ENCODE assay signal across 17 cellular contexts in genomic region chr2:71727562-71727961, GRCh38.
"Had no signal": no experiment of that assay in that cellular context is flagged by ENCODE, and none has a peak within 500 bp of the region (broad histone marks: within the 10 kb centered on the region; RNA-seq: fewer than 3 reads in every experiment).

No MANE protein-coding gene starts in this region.

- DNase-seq: activated T-cell treated with anti-CD3 and anti-CD28 coated beads, Interleukin-2, amount 50 U/mL, for 1 hour; aorta; central memory CD4-positive, alpha-beta T cell; effector memory CD8-positive, alpha-beta T cell; foreskin fibroblast; left lung; midbrain; natural killer cell; stimulated activated CD4-positive, alpha-beta T cell treated with anti-CD3 and anti-CD28 coated beads, Interleukin-4, amount 100 ng/mL, for 4 hours; stimulated activated naive CD8-positive, alpha-beta T cell treated with anti-CD3 and anti-CD28 coated beads, Interleukin-15, Interleukin-2, amounts not matched to agents 100 U/mL and 50 U/mL, for 24 hours; T-helper 9 cell; tibial artery had no signal

- FAIRE-seq: urothelium cell line had no signal

- H3K27me3 ChIP-seq: left lung, tibial artery had no signal

- H3K36me3 Mint-ChIP-seq: activated naive CD4-positive, alpha-beta T cell treated with anti-CD3 and anti-CD28 coated beads, Interleukin-2, amount 50 U/mL, for 72 hours; brain; natural killer cell; WTC11 had no signal

- H3K4me3 ChIP-seq: left lung, tibial artery had no signal

- H3K4me1 Mint-ChIP-seq: brain, natural killer cell, WTC11 had no signal

- H3K36me3 ChIP-seq: left lung, tibial artery had no signal

- H3K27ac ChIP-seq: left lung, tibial artery had no signal

- H3K4me1 ChIP-seq: left lung, tibial artery had no signal

- H3K9me3 Mint-ChIP-seq: natural killer cell had no signal

- H3K4me3 Mint-ChIP-seq: brain; effector memory CD8-positive, alpha-beta T cell; natural killer cell; WTC11 had no signal

- H3K27ac Mint-ChIP-seq: activated naive CD4-positive, alpha-beta T cell treated with anti-CD3 and anti-CD28 coated beads, Interleukin-2, amount 50 U/mL, for 72 hours; brain; effector memory CD8-positive, alpha-beta T cell; natural killer cell; progenitor cell of endocrine pancreas; WTC11 had no signal
